8 cellular contexts compared by ENCODE assay signal in the genomic region with DNA sequence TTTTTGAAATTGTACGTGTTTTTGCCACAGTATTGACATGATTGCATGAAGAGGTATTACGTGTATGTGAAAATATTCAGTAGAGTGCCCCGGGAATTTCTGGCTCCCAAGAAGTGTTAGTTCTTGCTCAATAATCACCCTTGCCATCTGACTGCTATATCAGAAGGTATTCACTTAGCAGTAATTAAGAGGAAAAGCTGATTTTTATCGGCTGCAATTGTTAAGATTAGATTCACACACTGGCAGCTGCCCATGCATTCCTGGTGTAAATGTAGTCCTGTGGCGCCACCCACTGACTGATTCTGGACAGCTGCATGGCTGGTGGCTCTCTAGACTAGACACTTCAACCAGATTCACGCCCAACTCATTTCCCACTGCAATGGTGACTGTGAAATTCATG.
DNase-seq lines count a peak whose midpoint lies in the region; ATAC-seq, FAIRE-seq and TF ChIP-seq lines count a peak whose summit lies in the region.

No MANE protein-coding gene starts in this region.

- intact Hi-C loops in activated naive CD4-positive, alpha-beta T cell treated with anti-CD3 and anti-CD28 coated beads for 36 hours (cut with micrococcal nuclease), result no loop called here

- CTCF ChIA-PET in activated naive CD4-positive, alpha-beta T cell treated with anti-CD3 and anti-CD28 coated beads for 36 hours (lab: Charles Lee), result interaction anchor here (0.7 kb wide), 1 partner anchor 345 kb away, joined by 3 read pairs; no protein-coding TSS in a partner anchor

- DNase-seq in activated naive CD4-positive, alpha-beta T cell treated with anti-CD3 and anti-CD28 coated beads for 36 hours, result peak; percentile 49
- no peak for DNase-seq in activated naive CD4-positive, alpha-beta T cell (lab: John Stamatoyannopoulos, UW)
- DNase-seq in NCI-H345 (lab: John Stamatoyannopoulos, UW), result peak; percentile 77
- DNase-seq in T47D (ENCODE audit: low read depth in 1 of 2, low spot score in 1 of 2), result peak; percentile 15 to 66
- DNase-seq in mesothelial cell of epicardium (ENCODE audit: low spot score in 2 of 2, unreplicated experiment in 2 of 2), result peak; percentile 57 to 82
- no peak for DNase-seq in cortex of kidney (lab: John Stamatoyannopoulos, UW)
- DNase-seq in GM19239 (ENCODE audit: insufficient read length, low spot score), result no peak

- no peak for ATAC-seq in HG03565 (IDR thresholded peaks at IDR 0.05; ENCODE audit: unreplicated experiment)

- FAIRE-seq in GM19239 (lab: Jason Lieb, UNC), result no peak

- in situ Hi-C loops in T47D (cut with HindIII; ENCODE audit: low pct_unique_long_range_greater_than_20kb, low sequenced_read_pairs), result no loop called here

- TF ChIP-seq CTCF in mesothelial cell of epicardium (IDR thresholded peaks at IDR 0.05; ENCODE audit: unreplicated experiment), result peak; percentile 66

- no peak overlapping the region for H3K27ac Mint-ChIP-seq in activated naive CD4-positive, alpha-beta T cell treated with anti-CD3 and anti-CD28 coated beads for 36 hours
- peak overlapping the region; percentile 39 for H3K27ac Mint-ChIP-seq in mesothelial cell of epicardium

- no peak overlapping the region for H3K4me3 Mint-ChIP-seq in activated naive CD4-positive, alpha-beta T cell treated with anti-CD3 and anti-CD28 coated beads for 36 hours
- no peak overlapping the region for H3K4me3 Mint-ChIP-seq in mesothelial cell of epicardium

- H3K4me1 Mint-ChIP-seq in activated naive CD4-positive, alpha-beta T cell treated with anti-CD3 and anti-CD28 coated beads for 36 hours (ENCODE audit: low read depth), result no peaks in the 10 kb centered on the region
- H3K4me1 Mint-ChIP-seq in mesothelial cell of epicardium, result peaks cover 28% of the 10 kb centered on the region

- H3K36me3 Mint-ChIP-seq in activated naive CD4-positive, alpha-beta T cell treated with anti-CD3 and anti-CD28 coated beads for 36 hours (ENCODE audit: low read depth), result no peaks in the 10 kb centered on the region
- H3K36me3 Mint-ChIP-seq in mesothelial cell of epicardium, result no peaks in the 10 kb centered on the region

- no peaks in the 10 kb centered on the region for H3K27me3 Mint-ChIP-seq in activated naive CD4-positive, alpha-beta T cell treated with anti-CD3 and anti-CD28 coated beads for 36 hours (ENCODE audit: low read depth)
- H3K27me3 Mint-ChIP-seq in mesothelial cell of epicardium (ENCODE audit: low read depth), result peaks cover 50% of the 10 kb centered on the region

- peaks cover 7% of the 10 kb centered on the region for H3K9me3 Mint-ChIP-seq in activated naive CD4-positive, alpha-beta T cell treated with anti-CD3 and anti-CD28 coated beads for 36 hours
- H3K9me3 Mint-ChIP-seq in mesothelial cell of epicardium, result no peaks in the 10 kb centered on the region

Comparison
In these comparisons a context has a peak if more than half of its experiments do, and no peak if none do; other contexts are left out.
1. DNase-seq: peak in activated naive CD4-positive, alpha-beta T cell treated with anti-CD3 and anti-CD28 coated beads for 36 hours (single experiment), NCI-H345 (single experiment), T47D (2 of 2) and mesothelial cell of epicardium (2 of 2); none in activated naive CD4-positive, alpha-beta T cell (0 of 4), cortex of kidney (single experiment) and GM19239 (single experiment).